In genomic region chr11:65557280-65558001, GRCh38 we compare ENCODE assay signal across 6 cellular contexts. TPM values are rescaled to one million over a fixed set of nuclear protein-coding genes. Genes with fewer than 3 reads are reported as not detected.
DNase-seq lines count a peak whose midpoint lies in the region; ATAC-seq and TF ChIP-seq lines count a peak whose summit lies in the region.

No MANE protein-coding gene starts in this region.

- no peak for ATAC-seq in HG03039 (IDR thresholded peaks at IDR 0.05; ENCODE audit: unreplicated experiment)

- DNase-seq in DMS53 (lab: John Stamatoyannopoulos, UW) (peak; percentile 53), DMS53 treated with DMSO at 0.1 percent for 48 hours (lab: John Stamatoyannopoulos, UW; ENCODE audit: unreplicated experiment) (no peak), fibroblast of the aortic adventitia (ENCODE audit: low read depth) (peak; percentile 35), substantia nigra (lab: John Stamatoyannopoulos, UW) (peak in 18 of 49 donors; percentile 28 to 74 (median 42)), UCSD-AML1 (lab: John Stamatoyannopoulos, UW; ENCODE audit: unreplicated experiment) (no peak)

- no peak for TF ChIP-seq CTCF in fibroblast of the aortic adventitia (IDR thresholded peaks at IDR 0.05; ENCODE audit: insufficient read depth, low read length)

- peak overlapping the region; percentile 74 for H3K4me3 ChIP-seq in fibroblast of the aortic adventitia (ENCODE audit: low read depth, low read length)

- peak overlapping the region; percentile 97 for H3K27ac ChIP-seq in substantia nigra (ENCODE audit: low read depth, low read length, poor library complexity, severe bottlenecking)

RNA-seq across cellular contexts. Expression of gene LTBP3, which starts 0.7 kb away (rescaled TPM):
- 47.3 and 147 TPM in 2 replicates for total RNA-seq in fibroblast of the aortic adventitia (ENCODE audit: low replicate concordance)

RNA-seq across cellular contexts. Expression of gene ZNRD2, which starts 12.8 kb away (rescaled TPM):
- total RNA-seq in fibroblast of the aortic adventitia (ENCODE audit: low replicate concordance) = 27.2 and 48.0 TPM in 2 replicates

RNA-seq across cellular contexts. Expression of gene FAM89B, which starts 14.9 kb away (rescaled TPM):
- 5.6 and 21.6 TPM in 2 replicates for total RNA-seq in fibroblast of the aortic adventitia (ENCODE audit: low replicate concordance)

RNA-seq across cellular contexts. Expression of gene EHBP1L1, which starts 18.4 kb away (rescaled TPM):
- total RNA-seq in fibroblast of the aortic adventitia (ENCODE audit: low replicate concordance) = 52.2 and 58.5 TPM in 2 replicates

RNA-seq across cellular contexts. Expression of gene SCYL1, which starts 32.6 kb away (rescaled TPM):
- total RNA-seq in fibroblast of the aortic adventitia (ENCODE audit: low replicate concordance) = 32.1 and 76.8 TPM in 2 replicates

Comparison
In these comparisons a context has a peak if more than half of its experiments do, and no peak if none do; other contexts are left out.
1. DNase-seq: peak in DMS53 (single experiment) and fibroblast of the aortic adventitia (single experiment); none in DMS53 treated with DMSO at 0.1 percent for 48 hours (single experiment) and UCSD-AML1 (single experiment).